In the genomic region with DNA sequence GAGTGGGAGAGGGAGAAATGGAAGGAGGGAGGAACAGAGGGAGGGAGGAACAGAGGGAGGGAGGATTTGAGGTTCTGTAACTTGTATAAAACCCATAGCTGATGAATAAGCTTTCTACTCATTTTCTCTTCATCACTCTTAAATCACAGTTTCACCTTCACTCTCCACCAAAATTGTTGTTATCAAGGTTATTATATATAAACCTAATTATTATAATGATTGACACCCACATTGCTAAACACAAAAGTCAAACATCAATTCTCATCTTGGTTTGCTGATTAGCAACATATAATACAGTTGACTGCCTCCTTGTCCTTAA, we compare ENCODE assay signal across 18 cellular contexts.
A peak's percentile ranks its signal among the peaks of the same experiment; 100 is the strongest.
DNase-seq lines count a peak whose midpoint lies in the region; ATAC-seq, FAIRE-seq and TF ChIP-seq lines count a peak whose summit lies in the region.
"Had no signal": no experiment of that assay in that cellular context is flagged by ENCODE, and none has a peak within 500 bp of the region (broad histone marks: within the 10 kb centered on the region; RNA-seq: fewer than 3 reads in every experiment).

No MANE protein-coding gene starts in this region.

- H2AK9ac ChIP-seq in IMR-90 (replicated peaks; ENCODE audit: low read depth, low read length, poor library complexity) = no peak overlapping the region

- TF ChIP-seq CTCF in HepG2 (CRISPR knock-in tag; IDR thresholded peaks at IDR 0.05) (no peak), right lobe of liver (IDR thresholded peaks at IDR 0.05) (no peak), IMR-90 (conservative IDR thresholded peaks at IDR 0.05; ENCODE audit: low read depth, low read length) (no peak), fibroblast of lung (conservative IDR thresholded peaks at IDR 0.05 in 1 of 2, IDR thresholded peaks at IDR 0.05 in 1 of 2; ENCODE audit: low read depth in 1 of 2, low read length in 2 of 2) (no peak), smooth muscle cell (IDR thresholded peaks at IDR 0.05; ENCODE audit: borderline replicate concordance, insufficient read depth, poor library complexity, severe bottlenecking) (no peak), RWPE1 (conservative IDR thresholded peaks at IDR 0.05; ENCODE audit: low read depth) (no peak)

- peak overlapping the region; percentile 94 to 96 for H4K8ac ChIP-seq in IMR-90 (ENCODE audit: low read depth in 2 of 2, low read length in 2 of 2)

- H2BK15ac ChIP-seq in IMR-90 (ENCODE audit: low read depth, low read length) = peak overlapping the region; percentile 100; the same call in 2 of the 3 replicates

- H3K18ac ChIP-seq in IMR-90 (ENCODE audit: low read depth, low read length) = peak overlapping the region; percentile 95

- intact Hi-C loops in HepG2 (cut with micrococcal nuclease; ENCODE audit: unreplicated experiment) (no loop called here), right lobe of liver (cut with DNase I) (no loop called here), IMR-90 (cut with micrococcal nuclease) (loop anchor here (1.0 to 2.0 kb wide), 3 partner anchors 20 to 228 kb away; no protein-coding TSS in a partner anchor)

- TF ChIP-seq EP300 in HepG2 (IDR thresholded peaks at IDR 0.05; ENCODE audit: low read depth in 2 of 2, low read length in 2 of 2) = no peak
- TF ChIP-seq EP300 in HepG2 (CRISPR knock-in tag; IDR thresholded peaks at IDR 0.05; ENCODE audit: borderline replicate concordance) = no peak

- ATAC-seq in HepG2 = no peak
- no peak for ATAC-seq in right lobe of liver
- no peak for ATAC-seq in IMR-90 (ENCODE audit: low read depth)
- ATAC-seq: CD8-positive, alpha-beta T cell; GM23338; K562 had no signal

- no peak for FAIRE-seq in HepG2 (lab: Jason Lieb, UNC)
- FAIRE-seq: K562 had no signal

- in situ Hi-C loops in HepG2 (cut with HindIII; ENCODE audit: extremely low pct_ligation_motif_present, low pct_unique_long_range_greater_than_20kb) (no loop called here), IMR-90 (cut with MboI; ENCODE audit: low sequenced_read_pairs) (no loop called here)

- H2AK5ac ChIP-seq in IMR-90 (ENCODE audit: low read depth, low read length) = peak overlapping the region; percentile 99

- no peaks in the 10 kb centered on the region for H3K36me3 ChIP-seq in HepG2 (replicated peaks in 1 of 2; ENCODE audit: control insufficient read depth in 1 of 2, insufficient read depth in 2 of 2, low read length in 2 of 2)
- H3K36me3 ChIP-seq in right lobe of liver = no peaks in the 10 kb centered on the region
- no peaks in the 10 kb centered on the region for H3K36me3 ChIP-seq in IMR-90 (ENCODE audit: control insufficient read depth, insufficient read depth, low read length)
- H3K36me3 ChIP-seq in fibroblast of lung (ENCODE audit: control insufficient read depth, insufficient read depth, low read length) = no peaks in the 10 kb centered on the region
- no peaks in the 10 kb centered on the region for H3K36me3 ChIP-seq in smooth muscle cell (ENCODE audit: low read depth)
- H3K36me3 ChIP-seq: BLaER1 had no signal

- H3K4me1 ChIP-seq in HepG2 (ENCODE audit: insufficient read depth, low read length) (peaks cover 10% of the 10 kb centered on the region; the same call in 1 of the 2 replicates), right lobe of liver (peaks cover 0 to 12% (median 2%) of the 10 kb centered on the region in 4 donors), IMR-90 (ENCODE audit: control insufficient read depth, insufficient read depth, low read length) (peaks cover 26% of the 10 kb centered on the region), fibroblast of lung (ENCODE audit: control insufficient read depth, extremely low read depth, insufficient read depth, low read length) (peaks cover 11% of the 10 kb centered on the region), smooth muscle cell (ENCODE audit: low read depth) (no peaks in the 10 kb centered on the region)
- H3K4me1 ChIP-seq: BLaER1 had no signal

- TF ChIP-seq POLR2A in HepG2 (IDR thresholded peaks at IDR 0.05; ENCODE audit: insufficient read depth in 1 of 2, low read depth in 2 of 2, low read length in 2 of 2) (no peak), right lobe of liver (IDR thresholded peaks at IDR 0.05) (no peak), IMR-90 (IDR thresholded peaks at IDR 0.05; ENCODE audit: low read depth, low read length) (no peak)

- BruUV-seq in HepG2 (replicated peaks; lab: Mats Ljungman, UMichigan) (no TSS peak), IMR-90 (replicated peaks; lab: Mats Ljungman, UMichigan) (no TSS peak)

- H3K4me2 ChIP-seq in HepG2 (ENCODE audit: low read depth, low read length) (no peak overlapping the region), IMR-90 (ENCODE audit: low read depth, low read length) (no peak overlapping the region), fibroblast of lung (ENCODE audit: extremely low read depth, insufficient read depth, low read length) (no peak overlapping the region), smooth muscle cell (no peak overlapping the region)
- H3K4me2 ChIP-seq: BLaER1, GM23338 had no signal

- CTCF ChIA-PET in HepG2 (lab: Yijun Ruan, JAX; ENCODE audit: low intra/inter-chr PET ratio, low total read pairs) = no interaction called here
- CTCF ChIA-PET in IMR-90 (lab: Yijun Ruan, JAX) = interaction anchor here (0.9 kb wide), 1 partner anchor 8 kb away, joined by 3 read pairs; no protein-coding TSS in a partner anchor
- CTCF ChIA-PET in RWPE1 (lab: Yijun Ruan, JAX) = no interaction called here

- H3K4ac ChIP-seq in IMR-90 (ENCODE audit: low read depth, low read length) = peak overlapping the region; percentile 96

- H3K27ac ChIP-seq in HepG2 (ENCODE audit: extremely low read length, insufficient read depth, low read length) = no peak overlapping the region
- H3K27ac ChIP-seq in right lobe of liver = no peak overlapping the region
- H3K27ac ChIP-seq in IMR-90 (ENCODE audit: insufficient read depth, low read length) = peak overlapping the region; percentile 100
- H3K27ac ChIP-seq in fibroblast of lung (ENCODE audit: insufficient read depth, low read length) = peak overlapping the region; percentile 5
- H3K27ac ChIP-seq in smooth muscle cell (ENCODE audit: low read depth) = peak overlapping the region; percentile 78
- H3K27ac ChIP-seq in RWPE1 = no peak overlapping the region
- H3K27ac ChIP-seq: BLaER1 had no signal

- peak overlapping the region; percentile 95 for H2BK20ac ChIP-seq in IMR-90 (ENCODE audit: low read depth, low read length)

- peaks cover 5% of the 10 kb centered on the region for H3F3A ChIP-seq in smooth muscle cell (ENCODE audit: low read depth)

- H3K79me2 ChIP-seq in HepG2 (ENCODE audit: insufficient read depth, low read length) (no peaks in the 10 kb centered on the region), fibroblast of lung (ENCODE audit: control insufficient read depth, insufficient read depth, low read length) (no peaks in the 10 kb centered on the region), smooth muscle cell (ENCODE audit: low read depth) (no peaks in the 10 kb centered on the region)

- peak overlapping the region; percentile 98 for H3K23ac ChIP-seq in IMR-90 (ENCODE audit: low read depth, low read length)

- TF ChIP-seq RAD21 in HepG2 (CRISPR knock-in tag; IDR thresholded peaks at IDR 0.05) (no peak), IMR-90 (IDR thresholded peaks at IDR 0.05; ENCODE audit: low read length) (no peak)

- H3K27me3 ChIP-seq in HepG2 (ENCODE audit: control insufficient read depth in 1 of 2, insufficient read depth in 2 of 2, low read length in 2 of 2) (no peaks in the 10 kb centered on the region), right lobe of liver (no peaks in the 10 kb centered on the region), IMR-90 (ENCODE audit: control insufficient read depth, insufficient read depth, low read length) (no peaks in the 10 kb centered on the region), fibroblast of lung (ENCODE audit: control insufficient read depth, insufficient read depth, low read length) (no peaks in the 10 kb centered on the region), smooth muscle cell (ENCODE audit: low read depth) (no peaks in the 10 kb centered on the region)
- H3K27me3 ChIP-seq: BLaER1 had no signal

- peak overlapping the region; percentile 99 for H2BK5ac ChIP-seq in IMR-90 (ENCODE audit: low read depth, low read length, poor library complexity, severe bottlenecking)

- DNase-seq in HepG2 (ENCODE audit: low spot score) (no peak), right lobe of liver (no peak), IMR-90 (no peak), fibroblast of lung (ENCODE audit: low read depth in 2 of 2) (no peak), smooth muscle cell (lab: John Stamatoyannopoulos, UW; ENCODE audit: unreplicated experiment) (no peak), RWPE1 (ENCODE audit: low spot score) (no peak), mucosa of gallbladder (ENCODE audit: low spot score) (no peak)
- no peak for DNase-seq in activated CD4-positive, CD25-positive, alpha-beta regulatory T cell (lab: John Stamatoyannopoulos, UW)
- DNase-seq: 8988T; ACHN; Calu3; CD8-positive, alpha-beta T cell; DMS79 treated with DMSO at 0.1 percent for 48 hours; GF-D8; H7 had no signal

- POLR2A ChIA-PET in HepG2 (lab: Yijun Ruan, JAX) = no interaction called here
- POLR2A ChIA-PET in IMR-90 (lab: Charles Lee; ENCODE audit: unreplicated experiment) = interaction anchor here (0.7 kb wide), 1 partner anchor 14 kb away, joined by 3 read pairs; no protein-coding TSS in a partner anchor
- POLR2A ChIA-PET in RWPE1 (lab: Yijun Ruan, JAX; ENCODE audit: low non-redundant PET) = no interaction called here

- H2AFZ ChIP-seq in HepG2 (ENCODE audit: low read length) = no peak overlapping the region
- H2AFZ ChIP-seq in IMR-90 (replicated peaks; ENCODE audit: low read length, poor library complexity) = no peak overlapping the region
- H2AFZ ChIP-seq in fibroblast of lung (ENCODE audit: low read length) = no peak overlapping the region
- no peak overlapping the region for H2AFZ ChIP-seq in smooth muscle cell (ENCODE audit: low read depth)
- H2AFZ ChIP-seq: GM23338 had no signal

- peak overlapping the region; percentile 99 for H2BK120ac ChIP-seq in IMR-90 (ENCODE audit: low read depth, low read length)

- peak overlapping the region; percentile 97 for H4K5ac ChIP-seq in IMR-90 (ENCODE audit: low read depth, low read length)

- dilution Hi-C loops in IMR-90 (cut with HindIII; ENCODE audit: low sequenced_read_pairs, unreplicated experiment) = no loop called here

- peak overlapping the region; percentile 97 for H4K91ac ChIP-seq in IMR-90 (ENCODE audit: insufficient read depth, low read depth, low read length)

- peak overlapping the region; percentile 95 for H3K56ac ChIP-seq in IMR-90 (ENCODE audit: extremely low read depth, insufficient read depth, low read length)

- no peaks in the 10 kb centered on the region for H4K20me1 ChIP-seq in HepG2 (ENCODE audit: insufficient read depth, low read length)
- no peaks in the 10 kb centered on the region for H4K20me1 ChIP-seq in IMR-90 (ENCODE audit: insufficient read depth, low read length)
- no peaks in the 10 kb centered on the region for H4K20me1 ChIP-seq in fibroblast of lung (ENCODE audit: control insufficient read depth, extremely low read depth, insufficient read depth, low read length)
- no peaks in the 10 kb centered on the region for H4K20me1 ChIP-seq in smooth muscle cell (ENCODE audit: low read depth)
- H4K20me1 ChIP-seq: BLaER1 had no signal

- no peak overlapping the region for H3K4me3 ChIP-seq in HepG2 (replicated peaks in 1 of 3; ENCODE audit: insufficient read depth in 1 of 3, low read depth in 2 of 3, low read length in 3 of 3)
- no peak overlapping the region for H3K4me3 ChIP-seq in right lobe of liver
- no peak overlapping the region for H3K4me3 ChIP-seq in IMR-90 (ENCODE audit: insufficient read depth, low read depth, low read length)
- H3K4me3 ChIP-seq in fibroblast of lung (replicated peaks in 1 of 4; ENCODE audit: control extremely low read depth in 1 of 4, insufficient read depth in 1 of 4, low read depth in 3 of 4, low read length in 4 of 4) = no peak overlapping the region
- no peak overlapping the region for H3K4me3 ChIP-seq in smooth muscle cell
- H3K4me3 ChIP-seq: BLaER1, GM23338, K562 had no signal

- H3K9me3 ChIP-seq in HepG2 (ENCODE audit: low read length) (no peaks in the 10 kb centered on the region), right lobe of liver (no peaks in the 10 kb centered on the region), IMR-90 (ENCODE audit: control insufficient read depth, insufficient read depth, low read length) (no peaks in the 10 kb centered on the region), fibroblast of lung (ENCODE audit: control insufficient read depth, insufficient read depth, low read depth, low read length) (no peaks in the 10 kb centered on the region), smooth muscle cell (replicated peaks; ENCODE audit: low read depth) (no peaks in the 10 kb centered on the region)
- H3K9me3 ChIP-seq: BLaER1 had no signal

- peaks cover 0 to 14% of the 10 kb centered on the region in 2 experiments; a peak in 1 of 4 replicates for H3K79me1 ChIP-seq in IMR-90 (ENCODE audit: low read depth in 1 of 2, low read length in 2 of 2)

- H3K9me1 ChIP-seq in IMR-90 (ENCODE audit: insufficient read depth, low read length) = peaks cover 16% of the 10 kb centered on the region

- H3K14ac ChIP-seq in IMR-90 (replicated peaks; ENCODE audit: low read depth, low read length) = peak overlapping the region; percentile 96

- H3K9ac ChIP-seq in HepG2 (ENCODE audit: insufficient read depth, low read depth, low read length) (no peak overlapping the region), IMR-90 (ENCODE audit: low read depth, low read length) (peak overlapping the region; percentile 69), fibroblast of lung (ENCODE audit: insufficient read depth, low read length) (no peak overlapping the region), smooth muscle cell (ENCODE audit: low read depth) (peak overlapping the region; percentile 41)
- H3K9ac ChIP-seq: BLaER1 had no signal

Comparison
In these comparisons a context has a peak if more than half of its experiments do, and no peak if none do; other contexts are left out.
1. H3K27ac ChIP-seq: peak in IMR-90 (single experiment), fibroblast of lung (single experiment) and smooth muscle cell (single experiment); none in HepG2 (single experiment), right lobe of liver (0 of 3) and RWPE1 (single experiment).
2. H3K9ac ChIP-seq: peak in IMR-90 (single experiment) and smooth muscle cell (single experiment); none in HepG2 (single experiment) and fibroblast of lung (single experiment).